In the genomic region with DNA sequence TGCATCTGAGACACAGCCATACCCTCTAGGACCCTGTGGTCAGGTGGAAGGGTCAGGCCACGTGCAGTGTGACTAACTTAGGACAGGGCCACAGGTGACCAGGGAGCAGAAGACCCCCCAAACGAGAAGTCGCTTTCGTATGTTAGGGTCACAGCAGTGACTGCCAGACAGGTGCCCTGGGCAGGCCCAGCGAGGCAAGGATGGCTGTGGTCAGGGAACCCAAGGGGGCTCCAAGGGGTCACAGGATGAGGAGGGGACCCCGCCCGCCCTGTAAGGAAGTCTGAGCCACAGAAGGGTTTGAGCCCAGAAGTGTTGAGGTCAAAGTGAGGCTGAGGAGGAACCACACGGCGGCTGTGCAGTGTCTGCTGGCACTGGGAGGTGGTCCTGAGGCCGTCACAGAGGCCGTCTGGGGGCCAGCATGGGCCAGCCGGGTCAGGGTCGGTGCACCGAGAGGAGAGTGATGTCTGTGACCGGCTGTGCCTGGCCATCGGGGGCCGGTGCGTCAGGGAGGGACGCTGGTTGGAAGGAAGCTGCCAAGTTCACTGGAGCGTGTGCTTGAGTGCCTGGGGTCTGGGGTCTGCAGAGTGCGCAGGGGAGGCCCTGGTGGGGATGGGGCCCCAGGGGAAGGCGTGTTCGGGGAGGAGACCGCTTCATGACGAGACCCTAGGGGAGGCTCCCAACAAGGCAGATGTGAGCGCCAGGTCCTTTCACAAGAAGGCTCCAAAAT, we compare ENCODE assay signal across 17 cellular contexts. TPM values are rescaled to one million over a fixed set of nuclear protein-coding genes. Genes with fewer than 3 reads are reported as not detected.
DNase-seq lines count a peak whose midpoint lies in the region; ATAC-seq, FAIRE-seq and TF ChIP-seq lines count a peak whose summit lies in the region.
"Had no signal": no experiment of that assay in that cellular context is flagged by ENCODE, and none has a peak within 500 bp of the region (broad histone marks: within the 10 kb centered on the region; RNA-seq: fewer than 3 reads in every experiment).

No MANE protein-coding gene starts in this region.

- H3K23ac ChIP-seq in trophoblast cell (ENCODE audit: low read length), result no peak overlapping the region

- H3K79me2 ChIP-seq in trophoblast cell (ENCODE audit: control insufficient read depth, insufficient read depth, low read length, poor library complexity) (no peaks in the 10 kb centered on the region), GM23248 (ENCODE audit: insufficient read depth) (no peaks in the 10 kb centered on the region)

- no peak overlapping the region for H2BK5ac ChIP-seq in trophoblast cell (ENCODE audit: low read depth, low read length, poor library complexity)

- H3K4me1 Mint-ChIP-seq in Calu3 (ENCODE audit: low read depth, unreplicated experiment), result no peaks in the 10 kb centered on the region

- H3K36me3 Mint-ChIP-seq in Calu3 (ENCODE audit: insufficient read depth, unreplicated experiment), result no peaks in the 10 kb centered on the region

- H3K27ac Mint-ChIP-seq in Calu3 (ENCODE audit: unreplicated experiment), result no peak overlapping the region
- H3K27ac Mint-ChIP-seq: CD4-positive, alpha-beta T cell had no signal

- no peak for TF ChIP-seq CTCF in heart right ventricle (IDR thresholded peaks at IDR 0.05)
- no peak for TF ChIP-seq CTCF in kidney (IDR thresholded peaks at IDR 0.05; ENCODE audit: borderline replicate concordance, extremely low read depth, insufficient read depth)
- TF ChIP-seq CTCF in Calu3 (IDR thresholded peaks at IDR 0.05; ENCODE audit: unreplicated experiment), result no peak
- TF ChIP-seq CTCF in GM13976 (IDR thresholded peaks at IDR 0.05; ENCODE audit: borderline replicate concordance, control extremely low read depth, extremely low read depth, insufficient read depth, missing control alignments), result no peak

- H3K4ac ChIP-seq in trophoblast cell (ENCODE audit: low read depth, low read length), result no peak overlapping the region

- H4K12ac ChIP-seq in trophoblast cell (ENCODE audit: low read depth, low read length), result no peak overlapping the region

- WGBS in heart right ventricle, 2 donors, result 85 to 86% methylated on average over 26 of the region's 26 CpGs
- WGBS in trophoblast cell (ENCODE audit: extremely low coverage, insufficient coverage, insufficient read length), result no CpG with 5 or more reads among the region's 26 CpGs
- 81 to 89% methylated on average over 26 of the region's 26 CpGs for WGBS in aorta, 2 donors
- WGBS in GM23248 (ENCODE audit: low coverage in 1 of 2, low lambda C conversion rate in 2 of 2, missing lambda C conversion rate in 2 of 2), 2 experiments, result 77 to 79% methylated on average over 15 to 26 of the region's 26 CpGs

- no peaks in the 10 kb centered on the region for H3K9me2 ChIP-seq in GM23248 (ENCODE audit: insufficient read depth)

- no peak overlapping the region for H4K91ac ChIP-seq in trophoblast cell (ENCODE audit: low read depth, low read length)

- H3K14ac ChIP-seq in trophoblast cell (ENCODE audit: low read length), result no peak overlapping the region

- in situ Hi-C loops in GM13976 (cut with MboI; ENCODE audit: low sequenced_read_pairs, unreplicated experiment) (no loop called here), GM23248 (cut with MboI) (no loop called here)

- ATAC-seq in Right ventricle myocardium superior (ENCODE audit: poor library complexity) (no peak), heart right ventricle (no peak), aorta (ENCODE audit: low FRiP score) (no peak)
- ATAC-seq: GM12878, HepG2 had no signal

- FAIRE-seq in kidney (lab: Jason Lieb, UNC), result no peak
- FAIRE-seq: GM12878, H54, HepG2 had no signal

- H2BK12ac ChIP-seq in trophoblast cell (ENCODE audit: low read length), result no peak overlapping the region

- H3K4me2 ChIP-seq in trophoblast cell (ENCODE audit: low read length), result no peak overlapping the region
- H3K4me2 ChIP-seq in GM23248 (ENCODE audit: unreplicated experiment), result no peak overlapping the region

- no peak overlapping the region for H2AFZ ChIP-seq in trophoblast cell (ENCODE audit: insufficient read depth, low read length, poor library complexity)
- H2AFZ ChIP-seq in GM23248, result no peak overlapping the region

- no peaks in the 10 kb centered on the region for H3K36me3 ChIP-seq in heart right ventricle
- no peaks in the 10 kb centered on the region for H3K36me3 ChIP-seq in kidney (ENCODE audit: control insufficient read depth in 1 of 2, insufficient read depth in 2 of 2, low read length in 2 of 2)
- no peaks in the 10 kb centered on the region for H3K36me3 ChIP-seq in trophoblast cell (ENCODE audit: control insufficient read depth in 1 of 2, insufficient read depth in 2 of 2, low read length in 2 of 2)
- H3K36me3 ChIP-seq in aorta (ENCODE audit: control insufficient read depth in 1 of 2, insufficient read depth in 2 of 2, low read length in 1 of 2), result no peaks in the 10 kb centered on the region
- H3K36me3 ChIP-seq in GM23248 (ENCODE audit: low read depth), result no peaks in the 10 kb centered on the region

- H3K27ac ChIP-seq in heart right ventricle (no peak overlapping the region), kidney (ENCODE audit: low read depth in 2 of 2, low read length in 2 of 2) (no peak overlapping the region), trophoblast cell (ENCODE audit: low read depth, low read length) (no peak overlapping the region), aorta (ENCODE audit: low read depth in 1 of 2, low read length in 2 of 2) (no peak overlapping the region), GM23248 (no peak overlapping the region)

- no peaks in the 10 kb centered on the region for H4K20me1 ChIP-seq in GM23248 (ENCODE audit: insufficient read depth)

- intact Hi-C loops in Right ventricle myocardium superior (cut with DNase I) (no loop called here), heart right ventricle (cut with DNase I) (no loop called here), kidney (cut with DNase I) (no loop called here), aorta (cut with DNase I) (no loop called here), Calu3 (cut with micrococcal nuclease; ENCODE audit: unreplicated experiment) (no loop called here)

- H3K18ac ChIP-seq in trophoblast cell (ENCODE audit: low read length), result no peak overlapping the region

- no peak overlapping the region for H2AK5ac ChIP-seq in trophoblast cell (ENCODE audit: low read length)

- H3K79me1 ChIP-seq in trophoblast cell (ENCODE audit: low read length), result no peaks in the 10 kb centered on the region

- no peak overlapping the region for H3K4me3 Mint-ChIP-seq in Calu3 (ENCODE audit: low read depth, unreplicated experiment)
- H3K4me3 Mint-ChIP-seq: CD4-positive, alpha-beta T cell had no signal

- H3F3A ChIP-seq in GM23248 (ENCODE audit: insufficient read depth), result no peaks in the 10 kb centered on the region; the same call in 1 of the 2 replicates

- H3K27me3 Mint-ChIP-seq in Calu3 (ENCODE audit: unreplicated experiment), result no peaks in the 10 kb centered on the region

- peaks cover 0 to 20% (median 0%) of the 10 kb centered on the region in 7 donors for H3K27me3 ChIP-seq in heart right ventricle
- H3K27me3 ChIP-seq in trophoblast cell (ENCODE audit: insufficient read depth, low read length), result no peaks in the 10 kb centered on the region
- no peaks in the 10 kb centered on the region for H3K27me3 ChIP-seq in aorta (ENCODE audit: control insufficient read depth in 1 of 2, insufficient read depth in 2 of 2, low read length in 1 of 2)
- H3K27me3 ChIP-seq in GM23248 (replicated peaks; ENCODE audit: insufficient read depth), result peaks cover 4% of the 10 kb centered on the region; the same call in 1 of the 2 replicates

- H2BK120ac ChIP-seq in trophoblast cell (ENCODE audit: insufficient read depth, low read length, poor library complexity), result no peak overlapping the region

- no TSS peak for BruUV-seq in Calu3 (replicated peaks; lab: Mats Ljungman, UMichigan)

- H3K9me3 ChIP-seq in heart right ventricle (no peaks in the 10 kb centered on the region), kidney (ENCODE audit: control insufficient read depth in 1 of 2, low read length in 2 of 2) (peaks cover 0 to 5% of the 10 kb centered on the region in 2 donors), trophoblast cell (ENCODE audit: insufficient read depth, low read depth, low read length) (peaks cover 15% of the 10 kb centered on the region), aorta (ENCODE audit: control insufficient read depth, low read length) (no peaks in the 10 kb centered on the region), GM23248 (ENCODE audit: low read depth) (no peaks in the 10 kb centered on the region)

- H3K9ac ChIP-seq in kidney (ENCODE audit: low read length in 2 of 2) (no peak overlapping the region), trophoblast cell (ENCODE audit: low read length) (no peak overlapping the region), GM23248 (no peak overlapping the region)

- H3K9me3 Mint-ChIP-seq in Calu3 (ENCODE audit: low read depth, unreplicated experiment), result no peaks in the 10 kb centered on the region
- H3K9me3 Mint-ChIP-seq: CD4-positive, alpha-beta T cell had no signal

- H3K4me3 ChIP-seq in heart right ventricle (no peak overlapping the region), kidney (ENCODE audit: low read length in 2 of 2) (no peak overlapping the region), trophoblast cell (ENCODE audit: low read depth, low read length) (peak overlapping the region; percentile 62), aorta (ENCODE audit: low read length in 2 of 2) (no peak overlapping the region), GM23248 (no peak overlapping the region)
- H3K4me3 ChIP-seq: GM12878 had no signal

- CTCF ChIA-PET in Calu3 (lab: Charles Lee), result no interaction called here

- H3K4me1 ChIP-seq in heart right ventricle (peaks cover 0 to 5% (median 0%) of the 10 kb centered on the region in 9 donors), kidney (ENCODE audit: control insufficient read depth in 1 of 2, insufficient read depth in 1 of 2, low read depth in 1 of 2, low read length in 2 of 2) (no peaks in the 10 kb centered on the region), trophoblast cell (ENCODE audit: control insufficient read depth in 1 of 2, insufficient read depth in 2 of 2, low read length in 2 of 2) (no peaks in the 10 kb centered on the region), aorta (ENCODE audit: control insufficient read depth in 1 of 2, insufficient read depth in 2 of 2, low read length in 2 of 2) (no peaks in the 10 kb centered on the region), GM23248 (ENCODE audit: insufficient read depth) (no peaks in the 10 kb centered on the region)

- peak; percentile 24 for DNase-seq in Right ventricle myocardium superior
- DNase-seq in heart right ventricle, result no peak
- DNase-seq in kidney, result peak; percentile 56
- no peak for DNase-seq in trophoblast cell
- peak; percentile 26 to 55 for DNase-seq in aorta
- no peak for DNase-seq in Calu3
- DNase-seq in GM13976 (ENCODE audit: low spot score), result no peak
- no peak for DNase-seq in GM23248
- DNase-seq: 8988T; AML-193; C1 segment of cervical spinal cord; CD4-positive, alpha-beta T cell; DMS79 had no signal

- H4K8ac ChIP-seq in trophoblast cell (ENCODE audit: low read depth, low read length), result no peak overlapping the region

RNA-seq across cellular contexts. Expression of gene TMEM255B, which starts 24.8 kb away (rescaled TPM):
- total RNA-seq in Right ventricle myocardium superior (6.9 TPM), heart right ventricle (10 to 100 TPM in 2 of 10 donors, 1 to 10 TPM in 8; 2.4 to 11.1 (median 5.5) TPM), kidney (29.3 TPM), aorta (10 to 100 TPM; 36.6 to 67.3 TPM), Calu3 (2022) (not detected in 2 replicates)
- polyA plus RNA-seq in heart right ventricle (10 to 100 TPM in 1 of 2 donors, 1 to 10 TPM in 1; 8.6 to 12.9 TPM), kidney (ENCODE audit: insufficient read depth, low read depth, low replicate concordance) (11.9 TPM), aorta (1 to 10 TPM in 1 of 2 donors, under 1 TPM in 1; 0.63 to 4.3 TPM), GM23248 (2016; fragmentation: Nextera tagmentation; extraction: Ambion mirVana) (6.8 and 8.2 TPM in 2 replicates)
- 0.75 and 0.83 TPM in 2 replicates for polyA plus RNA-seq in trophoblast cell (2013)
- total RNA-seq in GM23248 (2014; rRNA removed; shearing (Covaris generic)), result 7.7 TPM in 1 of 2 replicates, not detected in the other
- total RNA-seq: G401, HepG2 had no signal
- polyA plus RNA-seq: HepG2 had no signal

Comparison
In these comparisons a context has a peak if more than half of its experiments do, and no peak if none do; other contexts are left out.
1. DNase-seq: peak in Right ventricle myocardium superior (single experiment), kidney (single experiment) and aorta (2 of 2); none in heart right ventricle (0 of 2), trophoblast cell (0 of 2), Calu3 (single experiment), GM13976 (single experiment) and GM23248 (single experiment).